ENCODE assay signal across 27 cellular contexts in genomic region chr4:93261207-93261606, GRCh38.
"Had no signal": no experiment of that assay in that cellular context is flagged by ENCODE, and none has a peak within 500 bp of the region (broad histone marks: within the 10 kb centered on the region; RNA-seq: fewer than 3 reads in every experiment).

No MANE protein-coding gene starts in this region.

- H3K27me3 ChIP-seq: adrenal gland, body of pancreas, brain microvascular endothelial cell, breast epithelium had no signal

- H3K4me3 ChIP-seq: adrenal gland, body of pancreas, breast epithelium had no signal

- H3K27ac ChIP-seq: adrenal gland, body of pancreas, brain microvascular endothelial cell, breast epithelium, WERI-Rb-1 had no signal

- H3K36me3 ChIP-seq: adrenal gland, brain microvascular endothelial cell, breast epithelium, WERI-Rb-1 had no signal

- DNase-seq: activated CD4-positive, alpha-beta memory T cell treated with anti-CD3 and anti-CD28 coated beads, Interleukin-2, amount 10 ng/mL, durations not matched to agents 7 days and 5 days; activated CD4-positive, alpha-beta T cell treated with anti-CD3 and anti-CD28 coated beads for 1 hour; activated CD4-positive, alpha-beta T cell treated with anti-CD3 and anti-CD28 coated beads for 36 hours; activated CD4-positive, alpha-beta T cell treated with anti-CD3 and anti-CD28 coated beads for 48 hours; activated CD4-positive, alpha-beta T cell treated with anti-CD3 and anti-CD28 coated beads, Interleukin-2, amount 10 ng/mL, durations not matched to agents 7 days and 5 days; activated CD4-positive, alpha-beta T cell treated with anti-CD3 and anti-CD28 coated beads, Interleukin-2, amount 50 U/mL, for 48 hours; activated CD4-positive, CD25-positive, alpha-beta regulatory T cell; activated CD8-positive, alpha-beta memory T cell treated with anti-CD3 and anti-CD28 coated beads for 24 hours; activated CD8-positive, alpha-beta memory T cell treated with anti-CD3 and anti-CD28 coated beads, Interleukin-2, amount 10 ng/mL, durations not matched to agents 7 days and 5 days; activated CD8-positive, alpha-beta memory T cell treated with anti-CD3 and anti-CD28 coated beads, Interleukin-2, amount 50 U/mL, for 48 hours; activated CD8-positive, alpha-beta T cell treated with anti-CD3 and anti-CD28 coated beads, Interleukin-2, amount 10 ng/mL, durations not matched to agents 7 days and 5 days; activated effector memory CD4-positive, alpha-beta T cell treated with Interleukin-2 at 50 U/mL for 16 hours; activated gamma-delta T cell; activated naive CD4-positive, alpha-beta T cell treated with anti-CD3 and anti-CD28 coated beads, Interleukin-2, amount 10 ng/mL, durations not matched to agents 7 days and 5 days; activated naive CD4-positive, alpha-beta T cell treated with Interleukin-2 at 50 U/mL for 16 hours; activated T-cell treated with anti-CD3 and anti-CD28 coated beads, Interleukin-2, amount 50 U/mL, for 24 hours; activated T-cell treated with anti-CD3 and anti-CD28 coated beads, Interleukin-2, amount 50 U/mL, for 48 hours; adrenal gland; amniotic stem cell; aorta; body of pancreas; brain microvascular endothelial cell; central memory CD4-positive, alpha-beta T cell; T-helper 2 cell; T-helper 9 cell; WERI-Rb-1 had no signal

- H3K9me3 ChIP-seq: adrenal gland, body of pancreas, breast epithelium had no signal
